ENCODE assay signal across 6 cellular contexts in the genomic region with DNA sequence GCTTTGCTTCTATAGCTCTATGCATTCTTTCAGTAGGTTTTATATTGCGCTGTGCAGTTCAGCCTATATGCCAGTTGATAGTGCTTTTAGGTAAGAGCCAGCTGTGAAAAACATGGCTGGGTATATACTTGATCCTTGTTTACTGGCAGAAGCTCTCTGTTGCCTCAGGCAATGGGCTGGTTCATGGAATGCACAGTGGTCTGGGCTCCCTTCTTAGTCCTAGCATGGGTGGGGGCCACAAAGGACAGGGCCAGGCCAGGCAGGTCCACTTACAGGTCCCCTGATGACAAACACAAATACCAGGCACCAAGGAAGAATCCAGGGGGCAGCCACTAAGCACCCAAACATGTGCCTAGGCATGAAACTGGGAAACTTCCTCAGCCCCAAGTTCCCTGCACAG.
"Had no signal": no experiment of that assay in that cellular context is flagged by ENCODE, and none has a peak within 500 bp of the region (broad histone marks: within the 10 kb centered on the region; RNA-seq: fewer than 3 reads in every experiment).

No MANE protein-coding gene starts in this region.

- H3K4me1 Mint-ChIP-seq: IgD-negative memory B cell had no signal

- H3K36me3 Mint-ChIP-seq: IgD-negative memory B cell had no signal

- H3K27ac Mint-ChIP-seq: GM23338, IgD-negative memory B cell had no signal

- H3K27ac ChIP-seq: KMS-11 had no signal

- H3K4me3 ChIP-seq: GM23338 had no signal

- H2AFZ ChIP-seq: GM23338 had no signal

- H3K4me3 Mint-ChIP-seq: GM23338, H9 had no signal

- H3K4me2 ChIP-seq: GM23338, KMS-11 had no signal

- ATAC-seq: GM23338 had no signal

- DNase-seq: H9, HCEC 1CT, KBM-7 had no signal

- H3K9ac ChIP-seq: KMS-11 had no signal
